In genomic region chr5:132259061-132259851, GRCh38 we compare ENCODE assay signal across 9 cellular contexts. TPM values are rescaled to one million over a fixed set of nuclear protein-coding genes. Genes with fewer than 3 reads are reported as not detected.
DNase-seq lines count a peak whose midpoint lies in the region; ATAC-seq and TF ChIP-seq lines count a peak whose summit lies in the region.
"Had no signal": no experiment of that assay in that cellular context is flagged by ENCODE, and none has a peak within 500 bp of the region (broad histone marks: within the 10 kb centered on the region; RNA-seq: fewer than 3 reads in every experiment).

No MANE protein-coding gene starts in this region.

- no peaks in the 10 kb centered on the region for H3K27me3 ChIP-seq in vagina

- H3K9me3 ChIP-seq in vagina: no peaks in the 10 kb centered on the region

- no peak overlapping the region for H3K27ac Mint-ChIP-seq in activated naive CD4-positive, alpha-beta T cell treated with anti-CD3 and anti-CD28 coated beads for 36 hours

- H3K4me3 Mint-ChIP-seq in activated naive CD4-positive, alpha-beta T cell treated with anti-CD3 and anti-CD28 coated beads for 36 hours: no peak overlapping the region
- H3K4me3 Mint-ChIP-seq: CD4-positive, CD25-positive, alpha-beta regulatory T cell had no signal

- H3K36me3 Mint-ChIP-seq in activated naive CD4-positive, alpha-beta T cell treated with anti-CD3 and anti-CD28 coated beads for 36 hours (ENCODE audit: low read depth): no peaks in the 10 kb centered on the region
- H3K36me3 Mint-ChIP-seq: CD4-positive, CD25-positive, alpha-beta regulatory T cell had no signal

- ATAC-seq in HG03354 (IDR thresholded peaks at IDR 0.05; ENCODE audit: poor library complexity, severe bottlenecking, unreplicated experiment): no peak

- H3K9me3 Mint-ChIP-seq in activated naive CD4-positive, alpha-beta T cell treated with anti-CD3 and anti-CD28 coated beads for 36 hours: no peaks in the 10 kb centered on the region
- H3K9me3 Mint-ChIP-seq: CD4-positive, CD25-positive, alpha-beta regulatory T cell had no signal

- intact Hi-C loops in activated naive CD4-positive, alpha-beta T cell treated with anti-CD3 and anti-CD28 coated beads for 36 hours (cut with micrococcal nuclease): no loop called here
- intact Hi-C loops in vagina (cut with DNase I): loop anchor here (10.0 kb wide), 1 partner anchor 116 kb away; no protein-coding TSS in a partner anchor

- CTCF ChIA-PET in activated naive CD4-positive, alpha-beta T cell treated with anti-CD3 and anti-CD28 coated beads for 36 hours (lab: Charles Lee): no interaction called here

- peak; percentile 2 for DNase-seq in activated naive CD4-positive, alpha-beta T cell treated with anti-CD3 and anti-CD28 coated beads for 36 hours
- no peak for DNase-seq in activated naive CD4-positive, alpha-beta T cell (lab: John Stamatoyannopoulos, UW)
- DNase-seq in ecto neural progenitor cell (ENCODE audit: low spot score): peak; percentile 70
- DNase-seq in middle frontal gyrus (ENCODE audit: extremely low spot score, low spot score): peak; percentile 33
- peak in 1 of 2 donors; percentile 93 for DNase-seq in vagina (ENCODE audit: extremely low spot score in 2 of 2)
- DNase-seq in LoVo (ENCODE audit: low spot score): no peak
- no peak for DNase-seq in activated gamma-delta T cell (lab: John Stamatoyannopoulos, UW)
- DNase-seq: CD4-positive, CD25-positive, alpha-beta regulatory T cell had no signal

- peak overlapping the region; percentile 99 for H3K27ac ChIP-seq in vagina

- peak in 1 of 2 donors; percentile 13 for TF ChIP-seq POLR2A in vagina (IDR thresholded peaks at IDR 0.05)

- H3K4me3 ChIP-seq in vagina: peak overlapping the region; percentile 80 to 81

- H3K4me1 ChIP-seq in vagina: peaks cover 91% of the 10 kb centered on the region

- H3K4me1 Mint-ChIP-seq in activated naive CD4-positive, alpha-beta T cell treated with anti-CD3 and anti-CD28 coated beads for 36 hours (ENCODE audit: low read depth): peaks cover 14% of the 10 kb centered on the region

- peaks cover 0 to 7% of the 10 kb centered on the region in 2 donors for H3K36me3 ChIP-seq in vagina

- H3K27me3 Mint-ChIP-seq in activated naive CD4-positive, alpha-beta T cell treated with anti-CD3 and anti-CD28 coated beads for 36 hours (ENCODE audit: low read depth): peaks cover 12% of the 10 kb centered on the region

- no peak for TF ChIP-seq CTCF in vagina (IDR thresholded peaks at IDR 0.05)

RNA-seq across cellular contexts. Expression of gene PDLIM4, which starts 1.8 kb away (rescaled TPM):
- total RNA-seq in activated naive CD4-positive, alpha-beta T cell treated with anti-CD3 and anti-CD28 coated beads for 36 hours: not detected
- 76.4 TPM for total RNA-seq in vagina
- total RNA-seq: CD4-positive, CD25-positive, alpha-beta regulatory T cell had no signal

RNA-seq across cellular contexts. Expression of gene P4HA2, which starts 31.6 kb away (rescaled TPM):
- total RNA-seq in activated naive CD4-positive, alpha-beta T cell treated with anti-CD3 and anti-CD28 coated beads for 36 hours: under 1 TPM; 0.47 to 0.74 TPM
- total RNA-seq in vagina: 42.0 TPM
- total RNA-seq: CD4-positive, CD25-positive, alpha-beta regulatory T cell had no signal

RNA-seq across cellular contexts. Expression of gene SLC22A4, which starts 34.9 kb away (rescaled TPM):
- total RNA-seq in activated naive CD4-positive, alpha-beta T cell treated with anti-CD3 and anti-CD28 coated beads for 36 hours: 1 to 10 TPM; 1.9 to 2.0 TPM
- 1.7 TPM for total RNA-seq in vagina
- total RNA-seq: CD4-positive, CD25-positive, alpha-beta regulatory T cell had no signal

Comparison
In these comparisons a context has a peak if more than half of its experiments do, and no peak if none do; other contexts are left out.
1. DNase-seq: peak in activated naive CD4-positive, alpha-beta T cell treated with anti-CD3 and anti-CD28 coated beads for 36 hours (single experiment), ecto neural progenitor cell (single experiment) and middle frontal gyrus (single experiment); none in activated naive CD4-positive, alpha-beta T cell (0 of 4), LoVo (single experiment) and activated gamma-delta T cell (single experiment).
2. RNA of gene PDLIM4, which starts 1.8 kb away (total RNA-seq): 76.4 TPM in vagina (single experiment); not detected in activated naive CD4-positive, alpha-beta T cell treated with anti-CD3 and anti-CD28 coated beads for 36 hours; every median in the first group is over 10 times any median in the second.
3. RNA of gene P4HA2, which starts 31.6 kb away (total RNA-seq): 42.0 TPM in vagina (single experiment); 0.47 to 0.74 TPM in activated naive CD4-positive, alpha-beta T cell treated with anti-CD3 and anti-CD28 coated beads for 36 hours; every median in the first group is over 10 times any median in the second.